In genomic region chr6:77228279-77228678, GRCh38 we compare ENCODE assay signal across 27 cellular contexts.
"Had no signal": no experiment of that assay in that cellular context is flagged by ENCODE, and none has a peak within 500 bp of the region (broad histone marks: within the 10 kb centered on the region; RNA-seq: fewer than 3 reads in every experiment).

No MANE protein-coding gene starts in this region.

- H3K36me3 Mint-ChIP-seq: natural killer cell had no signal

- H3K4me3 Mint-ChIP-seq: natural killer cell had no signal

- ATAC-seq: foreskin keratinocyte, gastroesophageal sphincter, heart left ventricle, left lobe of liver, natural killer cell, pancreas, sciatic nerve had no signal

- H3K4me1 Mint-ChIP-seq: natural killer cell had no signal

- H3K4me1 ChIP-seq: esophagus muscularis mucosa, foreskin keratinocyte, gastroesophageal sphincter, heart left ventricle, pancreas, stomach, thyroid gland had no signal

- H3K27ac ChIP-seq: coronary artery, esophagus muscularis mucosa, foreskin keratinocyte, gastroesophageal sphincter, heart left ventricle, hepatocyte, neutrophil, pancreas, stomach, thyroid gland had no signal

- H2AFZ ChIP-seq: hepatocyte had no signal

- DNase-seq: dermis blood vessel endothelial cell; effector memory CD4-positive, alpha-beta T cell; foreskin keratinocyte; heart left ventricle; kidney; mesendoderm; midbrain; natural killer cell; pancreas; stimulated activated CD4-positive, alpha-beta T cell treated with anti-CD3 and anti-CD28 coated beads, Interleukin-12 subunit alpha, Interleukin-12 subunit beta, amount 100 ng/mL, for 4 hours; stimulated activated CD4-positive, alpha-beta T cell treated with anti-CD3 and anti-CD28 coated beads, Interleukin-1b, Interleukin-23, amount 100 ng/mL, for 48 hours; stimulated activated CD4-positive, alpha-beta T cell treated with anti-CD3 and anti-CD28 coated beads, Interleukin-4, amount 100 ng/mL, for 1 hour; stimulated activated CD8-positive, alpha-beta memory T cell treated with anti-CD3 and anti-CD28 coated beads, Interleukin-4, amount 100 ng/mL, for 48 hours; stimulated activated naive CD4-positive, alpha-beta T cell; stomach; thyroid gland; trophoblast cell had no signal

- H3K4me3 ChIP-seq: coronary artery, esophagus muscularis mucosa, gastroesophageal sphincter, heart left ventricle, hepatocyte, lung, pancreas, smooth muscle cell, stomach, thyroid gland had no signal

- H3K27me3 ChIP-seq: esophagus muscularis mucosa, foreskin keratinocyte, gastroesophageal sphincter, heart left ventricle, hepatocyte, neutrophil, pancreas, stomach, thyroid gland had no signal

- H3K36me3 ChIP-seq: esophagus muscularis mucosa, gastroesophageal sphincter, heart left ventricle, neutrophil, pancreas, stomach, thyroid gland had no signal

- FAIRE-seq: endothelial cell of umbilical vein, kidney had no signal

- H3K4me2 ChIP-seq: hepatocyte, smooth muscle cell had no signal

- H3K9me3 ChIP-seq: esophagus muscularis mucosa, gastroesophageal sphincter, heart left ventricle, neutrophil, pancreas, thyroid gland had no signal

- H3K27ac Mint-ChIP-seq: natural killer cell had no signal

- H3K79me2 ChIP-seq: hepatocyte had no signal
